ENCODE assay signal across 23 cellular contexts in the genomic region with DNA sequence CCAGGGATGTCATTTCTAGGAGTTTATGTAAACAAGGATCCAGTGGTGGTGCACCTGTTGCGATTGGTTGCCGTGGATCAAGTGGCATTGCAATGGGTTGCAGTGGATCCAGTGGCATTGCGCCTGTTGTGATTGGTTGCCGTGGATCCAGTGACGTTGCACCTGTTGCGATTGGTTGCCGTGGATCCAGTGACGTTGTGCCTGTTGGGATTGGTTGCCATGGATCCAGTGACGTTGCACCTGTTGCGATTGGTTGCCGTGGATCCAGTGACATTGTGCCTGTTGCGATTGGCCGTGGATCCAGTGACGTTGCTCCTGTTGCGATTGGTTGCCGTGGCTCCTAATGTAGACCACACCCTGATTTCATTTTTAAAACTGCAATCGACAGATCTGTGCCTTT. TPM values are rescaled to one million over a fixed set of nuclear protein-coding genes. Genes with fewer than 3 reads are reported as not detected.
DNase-seq lines count a peak whose midpoint lies in the region; ATAC-seq and TF ChIP-seq lines count a peak whose summit lies in the region.
"Had no signal": no experiment of that assay in that cellular context is flagged by ENCODE, and none has a peak within 500 bp of the region (broad histone marks: within the 10 kb centered on the region; RNA-seq: fewer than 3 reads in every experiment).

No MANE protein-coding gene starts in this region.

- H3K4me3 Mint-ChIP-seq in endodermal cell: no peak overlapping the region

- no peak overlapping the region for H2BK5ac ChIP-seq in trophoblast cell (ENCODE audit: low read depth, low read length, poor library complexity)

- H3K4me2 ChIP-seq in trophoblast cell (ENCODE audit: low read length): no peak overlapping the region
- H3K4me2 ChIP-seq: KMS-11 had no signal

- H3K79me1 ChIP-seq in trophoblast cell (ENCODE audit: low read length): no peaks in the 10 kb centered on the region

- no peak overlapping the region for H2BK120ac ChIP-seq in trophoblast cell (ENCODE audit: insufficient read depth, low read length, poor library complexity)

- WGBS in endodermal cell (ENCODE audit: insufficient coverage in 1 of 2, insufficient read length in 1 of 2), 2 experiments: 95 to 98% methylated on average over 17 of the region's 17 CpGs
- WGBS in trophoblast cell (ENCODE audit: extremely low coverage, insufficient coverage, insufficient read length): no CpG with 5 or more reads among the region's 17 CpGs

- H4K8ac ChIP-seq in trophoblast cell (ENCODE audit: low read depth, low read length): no peak overlapping the region

- peaks cover 91% of the 10 kb centered on the region for H3K36me3 ChIP-seq in endodermal cell (ENCODE audit: control insufficient read depth, insufficient read depth, low read length)
- peaks cover 29 to 52% of the 10 kb centered on the region in 2 experiments for H3K36me3 ChIP-seq in trophoblast cell (ENCODE audit: control insufficient read depth in 1 of 2, insufficient read depth in 2 of 2, low read length in 2 of 2)

- H3K4me3 ChIP-seq in endodermal cell (ENCODE audit: low read length): no peak overlapping the region
- peak overlapping the region; percentile 8 for H3K4me3 ChIP-seq in trophoblast cell (ENCODE audit: low read depth, low read length)
- H3K4me3 ChIP-seq: HAP-1 had no signal

- peaks cover 61% of the 10 kb centered on the region for H3K36me3 Mint-ChIP-seq in endodermal cell (ENCODE audit: low read depth)

- H3K27ac Mint-ChIP-seq in endodermal cell: no peak overlapping the region

- H3K27ac ChIP-seq in endodermal cell (ENCODE audit: low read depth, low read length) (no peak overlapping the region), trophoblast cell (ENCODE audit: low read depth, low read length) (no peak overlapping the region)
- H3K27ac ChIP-seq: 22Rv1, C4-2B, KMS-11 had no signal

- H3K27me3 ChIP-seq in endodermal cell (ENCODE audit: control insufficient read depth, insufficient read depth, low read length, poor library complexity, severe bottlenecking): no peaks in the 10 kb centered on the region
- H3K27me3 ChIP-seq in trophoblast cell (ENCODE audit: insufficient read depth, low read length): no peaks in the 10 kb centered on the region

- H3K4ac ChIP-seq in trophoblast cell (ENCODE audit: low read depth, low read length): no peak overlapping the region

- H3K4me1 ChIP-seq in endodermal cell (ENCODE audit: control insufficient read depth, insufficient read depth, low read length) (no peaks in the 10 kb centered on the region), trophoblast cell (ENCODE audit: control insufficient read depth in 1 of 2, insufficient read depth in 2 of 2, low read length in 2 of 2) (peaks cover 0 to 1% of the 10 kb centered on the region in 2 experiments)
- H3K4me1 ChIP-seq: HAP-1 had no signal

- H4K12ac ChIP-seq in trophoblast cell (ENCODE audit: low read depth, low read length): no peak overlapping the region

- peak; percentile 21 for DNase-seq in DMS 273 (lab: John Stamatoyannopoulos, UW; ENCODE audit: unreplicated experiment)
- DNase-seq in DMS 273 treated with DMSO at 0.1 percent for 48 hours (lab: John Stamatoyannopoulos, UW): no peak
- DNase-seq in LHCN-M2 (ENCODE audit: low read depth): peak; percentile 27
- DNase-seq in endodermal cell: peak; percentile 57
- no peak for DNase-seq in trophoblast cell
- no peak for DNase-seq in activated T-cell treated with anti-CD3 and anti-CD28 coated beads, Interleukin-2, amount 50 U/mL, for 1 hour
- DNase-seq in EL: no peak
- DNase-seq: AML-193, COR-L47, DMS79, NCI-H1417 treated with DMSO at 0.1 percent for 48 hours, NCI-H1930, NCI-H226, NCI-H524, PC-3, RPMI8226, SIG-M5 had no signal

- no peak overlapping the region for H2BK12ac ChIP-seq in trophoblast cell (ENCODE audit: low read length)

- no peak for TF ChIP-seq CTCF in endodermal cell (conservative IDR thresholded peaks at IDR 0.05)

- peaks cover 22% of the 10 kb centered on the region for H3K4me1 Mint-ChIP-seq in endodermal cell

- no peak overlapping the region for H3K23ac ChIP-seq in trophoblast cell (ENCODE audit: low read length)

- no peak for ATAC-seq in HG03520 (IDR thresholded peaks at IDR 0.05; ENCODE audit: unreplicated experiment)
- ATAC-seq: PC-3, SK-N-SH treated with all-trans-retinoic acid at 6 μM for 48 hours had no signal

- H3K18ac ChIP-seq in trophoblast cell (ENCODE audit: low read length): no peak overlapping the region

- no peaks in the 10 kb centered on the region for H3K9me3 Mint-ChIP-seq in endodermal cell

- no peak overlapping the region for H3K14ac ChIP-seq in trophoblast cell (ENCODE audit: low read length)

- H4K91ac ChIP-seq in trophoblast cell (ENCODE audit: low read depth, low read length): no peak overlapping the region

- no peaks in the 10 kb centered on the region for H3K27me3 Mint-ChIP-seq in endodermal cell (ENCODE audit: insufficient read depth)

- H3K9me3 ChIP-seq in endodermal cell (ENCODE audit: control insufficient read depth, low read length): no peaks in the 10 kb centered on the region
- H3K9me3 ChIP-seq in trophoblast cell (ENCODE audit: insufficient read depth, low read depth, low read length): peaks cover 2% of the 10 kb centered on the region
- H3K9me3 ChIP-seq: HAP-1 had no signal

- H3K9ac ChIP-seq in endodermal cell (ENCODE audit: extremely low read depth, low read length, poor library complexity, severe bottlenecking): no peak overlapping the region
- no peak overlapping the region for H3K9ac ChIP-seq in trophoblast cell (ENCODE audit: low read length)
- H3K9ac ChIP-seq: KMS-11 had no signal

- no peak overlapping the region for H2AK5ac ChIP-seq in trophoblast cell (ENCODE audit: low read length)

- no peak overlapping the region for H2AFZ ChIP-seq in trophoblast cell (ENCODE audit: insufficient read depth, low read length, poor library complexity)

- H3K79me2 ChIP-seq in trophoblast cell (ENCODE audit: control insufficient read depth, insufficient read depth, low read length, poor library complexity): no peaks in the 10 kb centered on the region

RNA-seq across cellular contexts. Expression of gene CRISPLD2, which starts 56.2 kb away (rescaled TPM):
- total RNA-seq in LHCN-M2 (2014; rRNA removed): 2.6 and 3.0 TPM in 2 replicates
- 4.6 TPM for polyA plus RNA-seq in LHCN-M2 (2012)
- 1 to 10 TPM; 5.0 to 9.3 TPM for total RNA-seq in endodermal cell
- polyA plus RNA-seq in endodermal cell (2013, experiment 1 of 2): 1.6 TPM
- 1.7 TPM for polyA plus RNA-seq in endodermal cell (2013, experiment 2 of 2)
- 121 and 124 TPM in 2 replicates for polyA plus RNA-seq in trophoblast cell (2013)

Comparison
In these comparisons a context has a peak if more than half of its experiments do, and no peak if none do; other contexts are left out.
1. DNase-seq: peak in DMS 273 (single experiment), LHCN-M2 (single experiment) and endodermal cell (single experiment); none in DMS 273 treated with DMSO at 0.1 percent for 48 hours (single experiment), trophoblast cell (0 of 2), activated T-cell treated with anti-CD3 and anti-CD28 coated beads, Interleukin-2, amount 50 U/mL, for 1 hour (single experiment) and EL (single experiment).